8 cellular contexts compared by ENCODE assay signal in the genomic region with DNA sequence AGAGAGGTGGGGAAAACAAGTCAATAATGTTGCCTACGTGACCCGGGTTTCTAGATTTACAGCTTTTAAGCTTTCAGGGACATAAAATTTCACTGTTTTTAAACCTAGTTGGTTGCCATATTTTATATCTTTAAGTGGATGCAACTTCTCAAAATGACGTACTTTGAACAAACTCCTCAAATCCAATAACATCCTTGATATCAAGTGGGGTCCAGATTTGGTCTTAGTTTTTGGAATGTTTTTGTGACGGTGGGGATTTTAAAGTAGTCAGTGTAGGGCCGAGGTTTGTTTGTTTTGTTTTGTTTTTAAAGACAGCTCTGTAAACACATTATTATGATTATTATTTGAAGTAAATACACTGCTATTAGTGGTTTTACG.
DNase-seq lines count a peak whose midpoint lies in the region; ATAC-seq, FAIRE-seq and TF ChIP-seq lines count a peak whose summit lies in the region.

No MANE protein-coding gene starts in this region.

- H3K27me3 Mint-ChIP-seq in central memory CD8-positive, alpha-beta T cell = no peaks in the 10 kb centered on the region
- peaks cover 96% of the 10 kb centered on the region for H3K27me3 Mint-ChIP-seq in nephron progenitor cell (ENCODE audit: low read depth, poor library complexity)

- no peak for TF ChIP-seq CTCF in nephron progenitor cell (IDR thresholded peaks at IDR 0.05)
- TF ChIP-seq CTCF in D721Med (IDR thresholded peaks at IDR 0.05; ENCODE audit: insufficient read depth, missing control alignments) = no peak

- H3K4me2 ChIP-seq in BLaER1 treated with 17β-estradiol and CSF1 and Interleukin-3, amounts not matched to agents 10 nM and 100 nM = peak overlapping the region; percentile 91 to 100 (median 98)

- ATAC-seq in central memory CD8-positive, alpha-beta T cell (replicated peaks; ENCODE audit: extremely low read depth, poor library complexity, severe bottlenecking) = no peak
- ATAC-seq in GM19395 (IDR thresholded peaks at IDR 0.05; ENCODE audit: unreplicated experiment) (no peak), GM21515 (IDR thresholded peaks at IDR 0.05; ENCODE audit: unreplicated experiment) (no peak), GM18868 (IDR thresholded peaks at IDR 0.05; ENCODE audit: unreplicated experiment) (no peak)

- H3K4me1 ChIP-seq in BLaER1 treated with 17β-estradiol and CSF1 and Interleukin-3, amounts not matched to agents 10 nM and 100 nM = peaks cover 17 to 33% (median 24%) of the 10 kb centered on the region in 10 experiments; a peak in 19 of 20 replicates

- peak overlapping the region; percentile 67 to 82 (median 74) for H3K4me3 ChIP-seq in BLaER1 treated with 17β-estradiol and CSF1 and Interleukin-3, amounts not matched to agents 10 nM and 100 nM

- peaks cover 68 to 96% (median 93%) of the 10 kb centered on the region in 11 experiments for H3K27me3 ChIP-seq in BLaER1 treated with 17β-estradiol and CSF1 and Interleukin-3, amounts not matched to agents 10 nM and 100 nM

- peaks cover 9% of the 10 kb centered on the region for H3K36me3 Mint-ChIP-seq in central memory CD8-positive, alpha-beta T cell (ENCODE audit: insufficient read depth)
- no peaks in the 10 kb centered on the region for H3K36me3 Mint-ChIP-seq in nephron progenitor cell (ENCODE audit: low read depth)

- H3K36me3 ChIP-seq in BLaER1 treated with 17β-estradiol and CSF1 and Interleukin-3, amounts not matched to agents 10 nM and 100 nM = no peaks in the 10 kb centered on the region
- peaks cover 31% of the 10 kb centered on the region for H3K36me3 ChIP-seq in KOPT-K1 (ENCODE audit: insufficient read depth, low read length)

- H3K9ac ChIP-seq in BLaER1 treated with 17β-estradiol and CSF1 and Interleukin-3, amounts not matched to agents 10 nM and 100 nM = peak overlapping the region in 4 of 11 experiments; percentile 78 to 85 (median 83); a peak in 2 of 22 replicates

- FAIRE-seq in D721Med (lab: Jason Lieb, UNC) = no peak

- peak overlapping the region; percentile 87 for H3K27ac Mint-ChIP-seq in central memory CD8-positive, alpha-beta T cell (ENCODE audit: low read depth)
- no peak overlapping the region for H3K27ac Mint-ChIP-seq in nephron progenitor cell

- no peak overlapping the region for H3K27ac ChIP-seq in BLaER1 treated with 17β-estradiol and CSF1 and Interleukin-3, amounts not matched to agents 10 nM and 100 nM
- H3K27ac ChIP-seq in KOPT-K1 (ENCODE audit: low read depth, low read length, poor library complexity, severe bottlenecking) = peak overlapping the region; percentile 98

- no peaks in the 10 kb centered on the region for H3K9me3 ChIP-seq in BLaER1 treated with 17β-estradiol and CSF1 and Interleukin-3, amounts not matched to agents 10 nM and 100 nM (replicated peaks in 1 of 11)
- no peaks in the 10 kb centered on the region for H3K9me3 ChIP-seq in KOPT-K1 (ENCODE audit: insufficient read depth, low read length, poor library complexity, severe bottlenecking)

- H3K9me3 Mint-ChIP-seq in central memory CD8-positive, alpha-beta T cell = no peaks in the 10 kb centered on the region
- H3K9me3 Mint-ChIP-seq in nephron progenitor cell = peaks cover 3% of the 10 kb centered on the region

- peaks cover 20% of the 10 kb centered on the region for H3K4me1 Mint-ChIP-seq in central memory CD8-positive, alpha-beta T cell
- peaks cover 13% of the 10 kb centered on the region for H3K4me1 Mint-ChIP-seq in nephron progenitor cell

- peaks cover 0 to 54% (median 35%) of the 10 kb centered on the region in 11 experiments; a peak in 18 of 22 replicates for H4K20me1 ChIP-seq in BLaER1 treated with 17β-estradiol and CSF1 and Interleukin-3, amounts not matched to agents 10 nM and 100 nM

- H3K4me3 Mint-ChIP-seq in central memory CD8-positive, alpha-beta T cell = peak overlapping the region; percentile 96
- H3K4me3 Mint-ChIP-seq in nephron progenitor cell = peak overlapping the region; percentile 79

- DNase-seq in central memory CD8-positive, alpha-beta T cell (ENCODE audit: low spot score in 2 of 2) = no peak
- no peak for DNase-seq in nephron progenitor cell
- no peak for DNase-seq in D721Med (ENCODE audit: insufficient read length, low spot score)
